ENCODE assay signal across 17 cellular contexts in the genomic region with DNA sequence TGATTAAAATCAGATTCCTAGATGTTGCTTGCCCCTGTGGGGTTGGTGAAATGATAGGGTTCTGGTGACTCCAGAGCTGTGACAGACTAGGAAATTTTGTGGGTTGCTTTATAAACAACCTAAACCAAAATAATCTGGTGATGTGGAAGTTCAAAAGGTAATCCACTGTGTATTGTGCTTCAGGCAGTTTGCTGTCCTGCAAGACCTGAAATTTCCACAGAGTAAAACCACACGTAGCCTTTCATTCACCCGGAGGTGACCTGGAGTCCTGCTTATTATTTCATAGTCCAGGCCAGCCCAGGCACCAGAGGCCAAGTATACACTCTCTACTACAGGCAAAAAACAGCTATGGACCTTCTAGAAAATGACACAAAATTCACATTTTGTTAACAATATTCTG.
"Had no signal": no experiment of that assay in that cellular context is flagged by ENCODE, and none has a peak within 500 bp of the region (broad histone marks: within the 10 kb centered on the region; RNA-seq: fewer than 3 reads in every experiment).

No MANE protein-coding gene starts in this region.

- H3K27me3 ChIP-seq: adrenal gland, body of pancreas, esophagus squamous epithelium, pancreas, tibial artery had no signal

- DNase-seq: activated CD4-positive, alpha-beta T cell treated with anti-CD3 and anti-CD28 coated beads, Interleukin-2, amount 50 U/mL, for 48 hours; activated CD8-positive, alpha-beta memory T cell treated with anti-CD3 and anti-CD28 coated beads, Interleukin-2, amount 10 ng/mL, durations not matched to agents 7 days and 5 days; activated naive CD4-positive, alpha-beta T cell treated with anti-CD3 and anti-CD28 coated beads, Interleukin-2, amount 10 ng/mL, durations not matched to agents 7 days and 5 days; activated T-cell treated with anti-CD3 and anti-CD28 coated beads, Interleukin-2, amount 50 U/mL, for 1 hour; adrenal gland; body of pancreas; cortex of kidney; effector CD4-positive, alpha-beta T cell; esophagus squamous epithelium; foreskin melanocyte; lower lobe of right lung; naive B cell; pancreas; retina; stimulated activated CD4-positive, alpha-beta T cell treated with anti-CD3 and anti-CD28 coated beads, Interleukin-4, amount 100 ng/mL, for 1 hour; stimulated activated naive B cell treated with anti-CD40 and anti-IgM and Interleukin-4, amounts not matched to agents 10 μg/mL and 1 μg/mL and 100 μg/mL, for 72 hours; tibial artery had no signal

- H3K4me3 ChIP-seq: adrenal gland, body of pancreas, esophagus squamous epithelium, lower lobe of right lung, pancreas, tibial artery had no signal

- H3K36me3 ChIP-seq: adrenal gland had no signal

- H3K4me1 ChIP-seq: adrenal gland, esophagus squamous epithelium, lower lobe of right lung, tibial artery had no signal

- H3K27ac ChIP-seq: adrenal gland, body of pancreas, esophagus squamous epithelium, lower lobe of right lung, pancreas, tibial artery had no signal

- H3K9me3 ChIP-seq: adrenal gland, body of pancreas, esophagus squamous epithelium, lower lobe of right lung, pancreas, tibial artery had no signal

- ATAC-seq: activated CD8-positive, alpha-beta memory T cell treated with anti-CD3 and anti-CD28 coated beads, Interleukin-2, amount 10 ng/mL, durations not matched to agents 7 days and 5 days; body of pancreas; pancreas; stimulated activated naive B cell treated with anti-CD40 and anti-IgM and Interleukin-4, amounts not matched to agents 10 μg/mL and 1 μg/mL and 100 μg/mL, for 72 hours had no signal
